Comparison of ENCODE assay signal across 18 cellular contexts in genomic region chr1:9253706-9254105, GRCh38. TPM values are rescaled to one million over a fixed set of nuclear protein-coding genes. Genes with fewer than 3 reads are reported as not detected.
A peak's percentile ranks its signal among the peaks of the same experiment; 100 is the strongest.
DNase-seq lines count a peak whose midpoint lies in the region; ATAC-seq and TF ChIP-seq lines count a peak whose summit lies in the region.
"Had no signal": no experiment of that assay in that cellular context is flagged by ENCODE, and none has a peak within 500 bp of the region (broad histone marks: within the 10 kb centered on the region; RNA-seq: fewer than 3 reads in every experiment).

No MANE protein-coding gene starts in this region.

- peak overlapping the region; percentile 36 for H3K27ac ChIP-seq in muscle layer of colon (ENCODE audit: low read depth, low read length)
- H3K27ac ChIP-seq: 22Rv1 had no signal

- no peaks in the 10 kb centered on the region for H3K27me3 ChIP-seq in muscle layer of colon (ENCODE audit: control insufficient read depth in 1 of 2, insufficient read depth in 2 of 2, low read length in 2 of 2)
- H3K27me3 ChIP-seq: esophagus squamous epithelium had no signal

- no peak for TF ChIP-seq CTCF in glutamatergic neuron (IDR thresholded peaks at IDR 0.05; ENCODE audit: partially characterized antibody, unreplicated experiment)
- no peak for TF ChIP-seq CTCF in foreskin fibroblast (IDR thresholded peaks at IDR 0.05; ENCODE audit: low read depth, low read length)

- H3K4me3 ChIP-seq in muscle layer of colon (ENCODE audit: low read depth in 1 of 2, low read length in 2 of 2) (no peak overlapping the region), foreskin fibroblast (ENCODE audit: low read depth in 1 of 2, low read length in 2 of 2) (no peak overlapping the region)
- H3K4me3 ChIP-seq: esophagus squamous epithelium, mucosa of descending colon had no signal

- H3K9ac ChIP-seq in muscle layer of colon (ENCODE audit: low read length), result peak overlapping the region; percentile 11

- peaks cover 6% of the 10 kb centered on the region for H3K9me3 Mint-ChIP-seq in glutamatergic neuron (ENCODE audit: unreplicated experiment)
- peaks cover 9% of the 10 kb centered on the region for H3K9me3 Mint-ChIP-seq in activated CD4-positive, alpha-beta memory T cell treated with anti-CD3 and anti-CD28 coated beads, Interleukin-2, amount 10 ng/mL, durations not matched to agents 7 days and 5 days
- H3K9me3 Mint-ChIP-seq: CD4-positive, alpha-beta T cell had no signal

- peaks cover 5% of the 10 kb centered on the region for H3K27me3 Mint-ChIP-seq in glutamatergic neuron (ENCODE audit: unreplicated experiment)
- no peaks in the 10 kb centered on the region for H3K27me3 Mint-ChIP-seq in activated CD4-positive, alpha-beta memory T cell treated with anti-CD3 and anti-CD28 coated beads, Interleukin-2, amount 10 ng/mL, durations not matched to agents 7 days and 5 days
- H3K27me3 Mint-ChIP-seq: activated CD4-positive, alpha-beta T cell treated with anti-CD3 and anti-CD28 coated beads for 36 hours; CD4-positive, alpha-beta T cell; progenitor cell of endocrine pancreas had no signal

- peaks cover 10% of the 10 kb centered on the region for H3K36me3 ChIP-seq in muscle layer of colon (ENCODE audit: insufficient read depth, low read length)

- no peaks in the 10 kb centered on the region for H3K9me3 ChIP-seq in muscle layer of colon (ENCODE audit: low read length)
- H3K9me3 ChIP-seq: esophagus squamous epithelium, mucosa of descending colon had no signal

- peak; percentile 29 for ATAC-seq in Right ventricle myocardium inferior
- ATAC-seq: activated CD4-positive, alpha-beta T cell treated with anti-CD3 and anti-CD28 coated beads for 36 hours; mucosa of descending colon had no signal

- DNase-seq in Right ventricle myocardium inferior (ENCODE audit: missing footprints), result no peak
- DNase-seq in cardiac septum (ENCODE audit: low spot score), result no peak
- DNase-seq in glutamatergic neuron, result no peak
- no peak for DNase-seq in mesenteric fat pad (ENCODE audit: low spot score)
- no peak for DNase-seq in NCI-H82 (lab: John Stamatoyannopoulos, UW)
- DNase-seq in activated CD4-positive, alpha-beta memory T cell treated with anti-CD3 and anti-CD28 coated beads, Interleukin-2, amount 10 ng/mL, durations not matched to agents 7 days and 5 days, result no peak
- DNase-seq in foreskin fibroblast, result no peak
- DNase-seq: activated CD4-positive, alpha-beta T cell treated with anti-CD3 and anti-CD28 coated beads for 36 hours; activated T-cell treated with anti-CD3 and anti-CD28 coated beads, Interleukin-2, amount 50 U/mL, for 1 hour; CD4-positive, alpha-beta T cell; cortex of kidney; esophagus squamous epithelium; mucosa of descending colon; stimulated activated CD4-positive, alpha-beta T cell treated with anti-CD3 and anti-CD28 coated beads, Interleukin-1b, Interleukin-23, amount 100 ng/mL, for 48 hours had no signal

- POLR2A ChIA-PET in activated CD4-positive, alpha-beta memory T cell treated with anti-CD3 and anti-CD28 coated beads, Interleukin-2, amount 10 ng/mL, durations not matched to agents 7 days and 5 days (lab: Charles Lee), result no interaction called here

- peaks cover 28% of the 10 kb centered on the region for H3K4me1 Mint-ChIP-seq in glutamatergic neuron (ENCODE audit: low read depth, unreplicated experiment)
- H3K4me1 Mint-ChIP-seq in activated CD4-positive, alpha-beta memory T cell treated with anti-CD3 and anti-CD28 coated beads, Interleukin-2, amount 10 ng/mL, durations not matched to agents 7 days and 5 days, result no peaks in the 10 kb centered on the region

- no peaks in the 10 kb centered on the region for H3K36me3 Mint-ChIP-seq in glutamatergic neuron (ENCODE audit: unreplicated experiment)
- H3K36me3 Mint-ChIP-seq in activated CD4-positive, alpha-beta memory T cell treated with anti-CD3 and anti-CD28 coated beads, Interleukin-2, amount 10 ng/mL, durations not matched to agents 7 days and 5 days (ENCODE audit: low read depth), result peaks cover 14% of the 10 kb centered on the region

- H3K4me3 Mint-ChIP-seq in glutamatergic neuron (ENCODE audit: unreplicated experiment), result no peak overlapping the region
- H3K4me3 Mint-ChIP-seq in activated CD4-positive, alpha-beta memory T cell treated with anti-CD3 and anti-CD28 coated beads, Interleukin-2, amount 10 ng/mL, durations not matched to agents 7 days and 5 days, result no peak overlapping the region
- H3K4me3 Mint-ChIP-seq: activated CD4-positive, alpha-beta T cell treated with anti-CD3 and anti-CD28 coated beads for 36 hours; CD4-positive, alpha-beta T cell; T-helper 2 cell treated with Interferon-gamma antibody and Interleukin-4, amounts not matched to agents 5 μg/mL and 100 μg/mL, for 36 hours had no signal

- intact Hi-C loops in Right ventricle myocardium inferior (cut with DNase I) (loop anchor here (5.0 kb wide), 1 partner anchor 304 kb away; no protein-coding TSS in a partner anchor), cardiac septum (cut with DNase I) (loop anchor here (5.0 kb wide), 1 partner anchor 71 kb away; no protein-coding TSS in a partner anchor)

- CTCF ChIA-PET in activated CD4-positive, alpha-beta memory T cell treated with anti-CD3 and anti-CD28 coated beads, Interleukin-2, amount 10 ng/mL, durations not matched to agents 7 days and 5 days (lab: Charles Lee), result interaction anchor here (1.4 kb wide), 1 partner anchor 238 kb away, joined by 4 read pairs; no protein-coding TSS in a partner anchor

- peaks cover 49% of the 10 kb centered on the region for H3K4me1 ChIP-seq in muscle layer of colon (ENCODE audit: insufficient read depth, low read length)

- H3K27ac Mint-ChIP-seq in glutamatergic neuron (ENCODE audit: unreplicated experiment), result peak overlapping the region; percentile 35
- no peak overlapping the region for H3K27ac Mint-ChIP-seq in activated CD4-positive, alpha-beta memory T cell treated with anti-CD3 and anti-CD28 coated beads, Interleukin-2, amount 10 ng/mL, durations not matched to agents 7 days and 5 days
- H3K27ac Mint-ChIP-seq: activated CD4-positive, alpha-beta T cell treated with anti-CD3 and anti-CD28 coated beads for 36 hours; CD4-positive, alpha-beta T cell; progenitor cell of endocrine pancreas; T-helper 2 cell treated with Interferon-gamma antibody and Interleukin-4, amounts not matched to agents 5 μg/mL and 100 μg/mL, for 36 hours had no signal

RNA-seq across cellular contexts. Expression of gene H6PD, which starts 19.1 kb away (rescaled TPM):
- total RNA-seq in Right ventricle myocardium inferior, result 18.7 TPM
- 28.9 TPM for total RNA-seq in cardiac septum
- total RNA-seq in glutamatergic neuron (ENCODE audit: unreplicated experiment), result 5.0 TPM
- total RNA-seq in mesenteric fat pad, result 77.6 TPM
- 10 to 100 TPM; 12.9 to 13.2 TPM for total RNA-seq in activated CD4-positive, alpha-beta memory T cell treated with anti-CD3 and anti-CD28 coated beads, Interleukin-2, amount 10 ng/mL, durations not matched to agents 7 days and 5 days

RNA-seq across cellular contexts. Expression of gene SPSB1, which starts 39.0 kb away (rescaled TPM):
- total RNA-seq in Right ventricle myocardium inferior (16.5 TPM), cardiac septum (12.9 TPM), glutamatergic neuron (ENCODE audit: unreplicated experiment) (78.6 TPM), mesenteric fat pad (48.8 TPM)
- 10 to 100 TPM; 17.4 to 18.0 TPM for total RNA-seq in activated CD4-positive, alpha-beta memory T cell treated with anti-CD3 and anti-CD28 coated beads, Interleukin-2, amount 10 ng/mL, durations not matched to agents 7 days and 5 days
